22 cellular contexts compared by ENCODE assay signal in the genomic region with DNA sequence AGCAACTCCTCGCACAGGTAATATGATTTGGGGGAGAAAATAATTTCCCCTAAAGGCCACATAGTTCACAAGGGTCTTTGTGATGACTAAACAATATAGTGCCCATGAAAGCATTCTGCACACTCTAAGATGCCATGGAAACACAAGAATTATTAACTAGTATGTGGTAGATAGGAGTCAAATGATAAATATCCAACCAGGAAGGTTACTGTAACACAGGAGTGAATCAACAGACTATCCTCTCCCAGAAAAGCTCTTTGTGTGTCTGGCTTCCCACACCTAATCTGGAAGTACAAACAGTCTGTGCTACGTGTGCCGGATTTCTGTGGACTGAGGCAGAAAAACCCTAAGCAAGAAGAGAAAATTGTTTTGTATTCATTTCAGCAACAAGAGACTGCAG.
"Had no signal": no experiment of that assay in that cellular context is flagged by ENCODE, and none has a peak within 500 bp of the region (broad histone marks: within the 10 kb centered on the region; RNA-seq: fewer than 3 reads in every experiment).

No MANE protein-coding gene starts in this region.

- ATAC-seq: naive thymus-derived CD4-positive, alpha-beta T cell; natural killer cell treated with Interleukin-12 subunit alpha and Interleukin-12 subunit beta and Interleukin-15 and Interleukin-18, amount 100 ng/mL, for 72 hours; right lobe of liver; stimulated activated effector memory CD8-positive, alpha-beta T cell treated with anti-CD3 and anti-CD28 coated beads, Interleukin-12 subunit alpha, Interleukin-12 subunit beta, amount 100 ng/mL, for 72 hours; upper lobe of right lung had no signal

- H3K4me3 ChIP-seq: left ventricle myocardium inferior, lung, psoas muscle, right atrium auricular region, right lobe of liver, smooth muscle cell, suprapubic skin, thoracic aorta, tibial artery, upper lobe of right lung had no signal

- H3K27ac ChIP-seq: left ventricle myocardium inferior, parathyroid adenoma, psoas muscle, right atrium auricular region, right lobe of liver, suprapubic skin, thoracic aorta, tibial artery, upper lobe of right lung had no signal

- DNase-seq: head of caudate nucleus; hippocampal formation; left ventricle myocardium inferior; mesendoderm; naive thymus-derived CD4-positive, alpha-beta T cell; nucleus accumbens; psoas muscle; right lobe of liver; stimulated activated CD4-positive, alpha-beta T cell treated with anti-CD3 and anti-CD28 coated beads, Interleukin-2, amount 100 ng/mL, for 24 hours; stimulated activated CD4-positive, alpha-beta T cell treated with anti-CD3 and anti-CD28 coated beads, Interleukin-4, amount 100 ng/mL, for 24 hours; stimulated activated naive CD4-positive, alpha-beta T cell; tibial artery; trophoblast cell; upper lobe of right lung had no signal

- H3K27me3 ChIP-seq: right atrium auricular region, right lobe of liver, upper lobe of right lung had no signal

- H3K9ac ChIP-seq: parathyroid adenoma had no signal

- H3K9me3 ChIP-seq: left ventricle myocardium inferior, psoas muscle, right atrium auricular region, right lobe of liver, suprapubic skin, thoracic aorta, tibial artery, upper lobe of right lung had no signal

- H3K4me2 ChIP-seq: smooth muscle cell had no signal

- H3K4me1 ChIP-seq: parathyroid adenoma, right atrium auricular region, right lobe of liver, suprapubic skin, tibial artery, upper lobe of right lung had no signal

- H3K79me2 ChIP-seq: parathyroid adenoma had no signal

- H2AFZ ChIP-seq: parathyroid adenoma had no signal

- H3K36me3 ChIP-seq: left ventricle myocardium inferior, right atrium auricular region, right lobe of liver, suprapubic skin, thoracic aorta, tibial artery, upper lobe of right lung had no signal
